Comparison of ENCODE assay signal across 9 cellular contexts in the genomic region with DNA sequence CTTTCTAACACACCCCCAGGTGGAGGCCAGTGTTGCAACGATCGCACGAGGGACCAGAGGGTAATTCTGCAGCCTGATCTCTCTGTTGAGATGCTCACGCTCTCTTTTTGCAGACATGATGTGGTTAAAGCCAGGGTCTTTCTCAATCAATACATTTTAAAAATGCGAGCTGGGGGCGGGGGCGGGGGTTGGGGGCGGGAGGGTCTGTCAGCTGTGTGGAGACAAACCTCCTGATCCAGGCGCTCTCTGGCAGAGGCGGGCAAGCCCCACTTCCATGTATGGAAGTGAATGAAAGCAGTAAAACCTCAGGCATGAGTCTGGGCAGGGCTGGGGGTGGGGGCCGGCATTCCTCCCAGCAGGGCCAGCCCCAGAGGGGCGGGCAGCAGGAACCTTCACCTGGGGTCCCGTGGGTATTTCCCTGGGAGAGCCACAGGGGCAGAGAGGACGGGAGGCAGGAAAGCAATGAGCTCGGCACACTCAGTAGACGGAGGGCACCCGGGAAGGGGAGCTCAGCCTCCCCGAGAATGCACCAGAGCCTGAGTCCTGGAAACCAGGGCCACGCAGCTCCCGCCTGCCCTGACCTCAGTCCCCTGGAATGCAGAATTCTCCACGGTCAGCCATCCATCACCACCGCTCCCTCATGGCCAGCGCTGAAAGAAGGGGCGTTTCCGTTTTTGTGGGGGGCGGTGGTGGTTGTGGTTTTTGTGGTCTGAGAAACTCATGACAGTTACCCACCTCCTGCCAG. TPM values are rescaled to one million over a fixed set of nuclear protein-coding genes. Genes with fewer than 3 reads are reported as not detected.
A peak's percentile ranks its signal among the peaks of the same experiment; 100 is the strongest.
DNase-seq lines count a peak whose midpoint lies in the region; ATAC-seq and TF ChIP-seq lines count a peak whose summit lies in the region.
"Had no signal": no experiment of that assay in that cellular context is flagged by ENCODE, and none has a peak within 500 bp of the region (broad histone marks: within the 10 kb centered on the region; RNA-seq: fewer than 3 reads in every experiment).

No MANE protein-coding gene starts in this region.

- no peak for ATAC-seq in HG02970 (IDR thresholded peaks at IDR 0.05; ENCODE audit: low FRiP score, unreplicated experiment)
- no peak for ATAC-seq in HG03135 (IDR thresholded peaks at IDR 0.05; ENCODE audit: unreplicated experiment)

- peaks cover 28% of the 10 kb centered on the region for H3K4me1 ChIP-seq in HUES64 (ENCODE audit: insufficient read depth, low read length)

- H3K9me3 ChIP-seq in HUES64 (ENCODE audit: insufficient read depth, low read depth, low read length), result no peaks in the 10 kb centered on the region

- H3K36me3 ChIP-seq in HUES64 (ENCODE audit: insufficient read depth, low read length) (no peaks in the 10 kb centered on the region; the same call in 1 of the 2 replicates), brain microvascular endothelial cell (replicated peaks) (no peaks in the 10 kb centered on the region), kidney epithelial cell (ENCODE audit: control insufficient read depth, insufficient read depth, low read length) (peaks cover 1% of the 10 kb centered on the region)

- H3K4me3 ChIP-seq in HUES64 (ENCODE audit: low read length) (peak overlapping the region; percentile 24), brain microvascular endothelial cell (ENCODE audit: low read depth, low read length) (peak overlapping the region; percentile 24), kidney epithelial cell (ENCODE audit: low read depth, low read length) (peak overlapping the region; percentile 6)

- H3K27me3 ChIP-seq in HUES64 (ENCODE audit: insufficient read depth, low read length) (no peaks in the 10 kb centered on the region), brain microvascular endothelial cell (replicated peaks) (peaks cover 4% of the 10 kb centered on the region), kidney epithelial cell (ENCODE audit: control insufficient read depth, insufficient read depth, low read length) (no peaks in the 10 kb centered on the region)

- peak overlapping the region; percentile 72 for H3K9ac ChIP-seq in HUES64 (ENCODE audit: low read depth, low read length)

- in situ Hi-C loops in brain microvascular endothelial cell (cut with HindIII; ENCODE audit: low pct_ligation_motif_present, low sequenced_read_pairs), result no loop called here

- 5% methylated on average over 21 of the region's 26 CpGs for WGBS in HUES64

- TF ChIP-seq CTCF in brain microvascular endothelial cell (IDR thresholded peaks at IDR 0.05; ENCODE audit: low read depth, low read length, missing control alignments) (peak; percentile 7), kidney epithelial cell (IDR thresholded peaks at IDR 0.05; ENCODE audit: insufficient read depth, low read length, poor library complexity, severe bottlenecking) (no peak)

- DNase-seq in 8988T (peak; percentile 75), brain microvascular endothelial cell (peak; percentile 83), kidney epithelial cell (ENCODE audit: low read depth) (peak; percentile 81), NCI-H187 (lab: John Stamatoyannopoulos, UW) (no peak), NCI-H2171 (lab: John Stamatoyannopoulos, UW) (no peak)
- DNase-seq: CD4-positive, CD25-positive, alpha-beta regulatory T cell had no signal

- H3K27ac ChIP-seq in HUES64 (ENCODE audit: low read depth, low read length) (peak overlapping the region; percentile 96), brain microvascular endothelial cell (peak overlapping the region; percentile 63)

RNA-seq across cellular contexts. Expression of a gene that starts 28.0 kb away (rescaled TPM):
- 65.1 TPM for polyA plus RNA-seq in HUES64 (2013, experiment 1 of 2)
- 72.9 TPM for polyA plus RNA-seq in HUES64 (2013, experiment 2 of 2)
- total RNA-seq in kidney epithelial cell, result 30.2 and 34.3 TPM in 2 replicates

RNA-seq across cellular contexts. Expression of a gene that starts 45.4 kb away (rescaled TPM):
- polyA plus RNA-seq in HUES64 (2013, experiment 1 of 2), result 15.2 TPM
- 15.0 TPM for polyA plus RNA-seq in HUES64 (2013, experiment 2 of 2)
- 17.9 and 18.5 TPM in 2 replicates for total RNA-seq in kidney epithelial cell

Comparison
In these comparisons a context has a peak if more than half of its experiments do, and no peak if none do; other contexts are left out.
1. DNase-seq: peak in 8988T (single experiment), brain microvascular endothelial cell (single experiment) and kidney epithelial cell (single experiment); none in NCI-H187 (0 of 2) and NCI-H2171 (single experiment).
2. Peak in every context shown above with its lines, with median percentiles within 50 percentile points of each other: H3K4me3 ChIP-seq.